In the genomic region with DNA sequence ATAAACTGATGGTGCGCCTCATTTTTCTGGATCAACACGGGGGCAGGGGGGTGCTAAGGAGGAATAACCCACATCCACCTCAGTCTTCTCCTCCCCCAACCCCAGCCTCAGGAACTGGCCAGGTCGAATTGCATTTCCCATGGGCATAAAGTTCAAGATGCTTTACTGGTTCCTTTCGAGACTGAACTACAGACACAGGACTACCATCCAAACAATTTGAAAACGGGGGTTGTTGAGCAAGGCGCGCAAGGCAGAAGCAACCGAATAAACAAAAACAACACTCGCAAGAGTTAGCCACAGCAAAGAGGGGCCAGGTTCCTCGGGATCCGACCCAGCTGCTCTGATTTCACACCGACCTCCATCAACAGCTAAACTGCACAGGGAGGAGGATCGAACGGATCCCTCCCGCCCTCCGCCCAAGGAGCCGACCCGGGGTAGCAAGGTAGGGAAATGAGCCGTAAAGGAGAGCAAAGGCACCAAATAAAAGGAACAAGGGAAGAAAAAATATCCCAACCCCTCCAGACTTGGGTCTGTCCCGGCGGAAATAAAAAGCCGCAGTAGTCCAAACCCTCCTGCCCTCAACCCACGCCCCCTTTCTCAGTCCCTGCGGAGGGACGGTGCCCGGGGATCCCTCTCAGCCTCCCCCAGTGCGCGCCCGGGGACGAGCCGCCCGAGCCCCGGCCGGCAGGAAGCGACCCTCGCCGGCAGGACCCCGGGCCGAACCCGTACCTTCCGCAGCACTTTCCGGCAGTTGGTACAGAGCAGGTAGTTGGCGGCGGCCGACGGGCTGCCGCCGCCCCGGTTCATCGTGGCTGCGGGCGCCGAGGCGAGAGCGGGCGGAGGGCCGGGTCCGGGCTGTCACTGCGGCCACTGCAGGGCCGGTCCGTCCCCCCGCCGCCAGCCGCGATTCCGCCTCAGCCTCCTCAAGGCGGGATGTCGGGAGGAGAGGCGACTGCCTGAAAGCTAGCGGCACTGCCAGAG, we compare ENCODE assay signal across 7 cellular contexts. TPM values are rescaled to one million over a fixed set of nuclear protein-coding genes. Genes with fewer than 3 reads are reported as not detected.
DNase-seq lines count a peak whose midpoint lies in the region; ATAC-seq and TF ChIP-seq lines count a peak whose summit lies in the region.

No MANE protein-coding gene starts in this region.

- intact Hi-C loops in Right ventricle myocardium inferior (cut with DNase I): loop anchor here (5.0 kb wide), 4 partner anchors 78 to 477 kb away; a partner anchor contains a TSS

- TF ChIP-seq CTCF in OCI-LY1 (IDR thresholded peaks at IDR 0.05; ENCODE audit: low read length) (no peak), omental fat pad (IDR thresholded peaks at IDR 0.05) (no peak)

- peak overlapping the region; percentile 61 for H3K9ac ChIP-seq in OCI-LY1 (ENCODE audit: low read length)

- no peaks in the 10 kb centered on the region for H3K27me3 ChIP-seq in OCI-LY1 (ENCODE audit: insufficient read depth, low read length)

- peak overlapping the region; percentile 70 for H3K4me2 ChIP-seq in OCI-LY1 (ENCODE audit: low read length)

- H3K9me2 ChIP-seq in OCI-LY1 (ENCODE audit: low read depth, low read length): no peaks in the 10 kb centered on the region

- H4K20me1 ChIP-seq in OCI-LY1 (ENCODE audit: insufficient read depth, low read length): no peaks in the 10 kb centered on the region

- peak overlapping the region; percentile 73 for H3K4me3 ChIP-seq in OCI-LY1 (ENCODE audit: low read depth, low read length, poor library complexity, severe bottlenecking)

- peaks cover 33% of the 10 kb centered on the region for H3K4me1 ChIP-seq in OCI-LY1 (ENCODE audit: insufficient read depth, low read length, severe bottlenecking)

- ATAC-seq in GM18861 (IDR thresholded peaks at IDR 0.05; ENCODE audit: unreplicated experiment) (peak; percentile 0), HG02852 (IDR thresholded peaks at IDR 0.05; ENCODE audit: unreplicated experiment) (peak; percentile 14), Right ventricle myocardium inferior (peak; percentile 14), omental fat pad (ENCODE audit: low FRiP score) (peak; percentile 1)

- no peaks in the 10 kb centered on the region for H3K9me3 ChIP-seq in OCI-LY1 (ENCODE audit: low read length)

- H3K79me2 ChIP-seq in OCI-LY1 (ENCODE audit: insufficient read depth, low read length): no peaks in the 10 kb centered on the region

- H3F3A ChIP-seq in OCI-LY1 (ENCODE audit: insufficient read depth, low read length): no peaks in the 10 kb centered on the region

- no peak overlapping the region for H2AFZ ChIP-seq in OCI-LY1 (ENCODE audit: low read length)

- no peak overlapping the region for H3K27ac ChIP-seq in OCI-LY1 (ENCODE audit: low read depth, low read length, poor library complexity, severe bottlenecking)

- H3K36me3 ChIP-seq in OCI-LY1 (ENCODE audit: insufficient read depth, low read length): no peaks in the 10 kb centered on the region

- DNase-seq in activated naive CD4-positive, alpha-beta T cell treated with anti-CD3 and anti-CD28 coated beads, Interleukin-2, amount 50 U/mL, for 16 hours: peak; percentile 28
- DNase-seq in Right ventricle myocardium inferior (ENCODE audit: missing footprints): no peak
- no peak for DNase-seq in omental fat pad (ENCODE audit: low spot score)
- DNase-seq in NCI-H1436 (lab: John Stamatoyannopoulos, UW): no peak

RNA-seq across cellular contexts. Expression of a gene that starts 0.7 kb away (rescaled TPM):
- 6.0 TPM for total RNA-seq in Right ventricle myocardium inferior
- total RNA-seq in omental fat pad: 10 to 100 TPM; 11.3 to 27.2 (median 19.4) TPM
